ENCODE assay signal across 20 cellular contexts in the genomic region with DNA sequence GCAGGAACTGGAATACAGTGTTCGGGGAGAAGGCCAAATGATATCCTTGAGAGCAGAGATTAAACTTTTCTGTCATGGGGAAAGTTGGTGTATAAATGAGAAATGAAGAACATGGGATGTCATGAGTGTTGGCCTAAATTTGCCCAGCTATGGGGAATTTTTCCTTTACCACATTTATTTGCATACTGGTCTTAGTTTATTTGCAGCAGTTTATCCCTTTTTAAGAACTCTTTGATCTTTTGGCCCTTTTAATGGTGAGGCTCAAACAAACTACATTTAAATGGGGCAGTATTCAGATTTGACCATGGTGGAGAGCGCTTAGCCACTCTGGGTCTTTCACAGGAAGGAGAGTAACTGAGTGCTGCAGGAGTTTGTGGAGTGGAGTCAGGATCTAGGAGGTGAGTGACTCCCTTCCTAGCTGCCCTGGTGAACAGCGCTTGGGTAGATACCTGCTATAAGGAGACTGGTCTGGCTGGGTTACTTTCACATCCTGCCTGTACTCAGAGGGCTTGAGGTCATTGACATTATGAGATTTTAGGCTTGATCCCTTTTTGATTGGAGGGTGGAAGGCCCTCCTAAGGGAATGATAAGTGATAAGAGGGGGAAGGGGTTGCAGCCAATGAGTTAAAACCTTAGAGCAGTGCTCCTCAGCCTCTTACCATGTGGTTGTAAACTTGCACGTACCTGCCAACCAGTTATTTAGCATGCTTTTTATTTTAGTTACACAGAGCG. TPM values are rescaled to one million over a fixed set of nuclear protein-coding genes. Genes with fewer than 3 reads are reported as not detected.
DNase-seq lines count a peak whose midpoint lies in the region; ATAC-seq, FAIRE-seq and TF ChIP-seq lines count a peak whose summit lies in the region.
"Had no signal": no experiment of that assay in that cellular context is flagged by ENCODE, and none has a peak within 500 bp of the region (broad histone marks: within the 10 kb centered on the region; RNA-seq: fewer than 3 reads in every experiment).

No MANE protein-coding gene starts in this region.

- TF ChIP-seq RAD21 in A549 (conservative IDR thresholded peaks at IDR 0.05 in 1 of 2, IDR thresholded peaks at IDR 0.05 in 1 of 2): no peak

- H3K4me1 ChIP-seq in A549: no peaks in the 10 kb centered on the region
- peaks cover 11% of the 10 kb centered on the region for H3K4me1 ChIP-seq in CD4-positive, alpha-beta memory T cell (ENCODE audit: insufficient read depth, low read length)

- H3K4me2 ChIP-seq in A549: no peak overlapping the region
- H3K4me2 ChIP-seq: GM23338 had no signal

- ATAC-seq in A549 (peak in 1 of 2 experiments; percentile 12; a peak in 3 of 6 replicates), memory B cell (ENCODE audit: low read depth) (peak; percentile 27), HG02938 (IDR thresholded peaks at IDR 0.05; ENCODE audit: unreplicated experiment) (no peak)
- ATAC-seq: gastrocnemius medialis, GM23338, left lobe of liver had no signal

- H3K9me3 Mint-ChIP-seq in CD4-positive, alpha-beta memory T cell: peaks cover 0 to 15% (median 0%) of the 10 kb centered on the region in 8 donors
- H3K9me3 Mint-ChIP-seq in activated CD4-positive, alpha-beta memory T cell treated with anti-CD3 and anti-CD28 coated beads, Interleukin-2, amount 10 ng/mL, durations not matched to agents 7 days and 5 days: no peaks in the 10 kb centered on the region
- H3K9me3 Mint-ChIP-seq in memory B cell: no peaks in the 10 kb centered on the region
- H3K9me3 Mint-ChIP-seq: activated T-helper 1 cell treated with anti-CD3 and anti-CD28 coated beads, Interleukin-12 subunit alpha, Interleukin-12 subunit beta, Interleukin-2, Interleukin-4 antibody, amounts not matched to agents 30 ng/mL and 10 ng/mL and 1 ng/mL, durations not matched to agents 14 hours and 24 hours and 36 hours; GM23338; T-helper 2 cell treated with Interferon-gamma antibody and Interleukin-4, amounts not matched to agents 5 μg/mL and 100 μg/mL, for 36 hours had no signal

- no peak for TF ChIP-seq EP300 in A549 (IDR thresholded peaks at IDR 0.05)

- H3K27ac Mint-ChIP-seq in CD4-positive, alpha-beta memory T cell: peak overlapping the region; percentile 26 to 99 (median 67)
- H3K27ac Mint-ChIP-seq in activated CD4-positive, alpha-beta memory T cell treated with anti-CD3 and anti-CD28 coated beads, Interleukin-2, amount 10 ng/mL, durations not matched to agents 7 days and 5 days: peak overlapping the region; percentile 16
- H3K27ac Mint-ChIP-seq in memory B cell: peak overlapping the region; percentile 69
- H3K27ac Mint-ChIP-seq: GM23338 had no signal

- H3K36me3 ChIP-seq in CD4-positive, alpha-beta memory T cell (ENCODE audit: insufficient read depth, low read length): peaks cover 92% of the 10 kb centered on the region

- POLR2A ChIA-PET in A549 (lab: Yijun Ruan, JAX): no interaction called here
- POLR2A ChIA-PET in CD4-positive, alpha-beta memory T cell (lab: Charles Lee; ENCODE audit: partially characterized antibody): interaction anchor here (2.3 to 8.2 kb wide), 3 partner anchors 9 to 12 kb away, joined by 5 to 62 read pairs (median 11); a partner anchor contains a TSS
- POLR2A ChIA-PET in activated CD4-positive, alpha-beta memory T cell treated with anti-CD3 and anti-CD28 coated beads, Interleukin-2, amount 10 ng/mL, durations not matched to agents 7 days and 5 days (lab: Charles Lee): interaction anchor here (0.6 to 9.0 kb wide), 8 partner anchors 7 to 251 kb away, joined by 3 to 77 read pairs (median 3); a partner anchor contains a TSS

- TF ChIP-seq POLR2A in A549 (IDR thresholded peaks at IDR 0.05; ENCODE audit: low read length): no peak

- H3K9me3 ChIP-seq in A549: no peaks in the 10 kb centered on the region
- no peaks in the 10 kb centered on the region for H3K9me3 ChIP-seq in CD4-positive, alpha-beta memory T cell (ENCODE audit: control insufficient read depth in 1 of 2, low read length in 2 of 2)
- H3K9me3 ChIP-seq: gastrocnemius medialis had no signal

- intact Hi-C loops in CD4-positive, alpha-beta memory T cell (cut with micrococcal nuclease): no loop called here

- H3K4me1 Mint-ChIP-seq in CD4-positive, alpha-beta memory T cell: peaks cover 30 to 74% (median 52%) of the 10 kb centered on the region in 4 donors
- H3K4me1 Mint-ChIP-seq in activated CD4-positive, alpha-beta memory T cell treated with anti-CD3 and anti-CD28 coated beads, Interleukin-2, amount 10 ng/mL, durations not matched to agents 7 days and 5 days: peaks cover 71% of the 10 kb centered on the region
- H3K4me1 Mint-ChIP-seq in memory B cell: peaks cover 37% of the 10 kb centered on the region

- CTCF ChIA-PET in A549 (lab: Yijun Ruan, JAX): interaction anchor here (1.3 to 1.8 kb wide), 2 partner anchors 142 to 207 kb away, joined by 3 to 4 read pairs; a partner anchor contains a TSS
- CTCF ChIA-PET in CD4-positive, alpha-beta memory T cell (lab: Charles Lee; ENCODE audit: partially characterized antibody): interaction anchor here (1.3 kb wide), 1 partner anchor 10 kb away, joined by 4 read pairs; no protein-coding TSS in a partner anchor
- CTCF ChIA-PET in activated CD4-positive, alpha-beta memory T cell treated with anti-CD3 and anti-CD28 coated beads, Interleukin-2, amount 10 ng/mL, durations not matched to agents 7 days and 5 days (lab: Charles Lee): interaction anchor here (1.1 to 1.4 kb wide), 2 partner anchors 9 to 268 kb away, joined by 3 read pairs; no protein-coding TSS in a partner anchor

- H3K4me3 ChIP-seq in A549: no peak overlapping the region
- H3K4me3 ChIP-seq in CD4-positive, alpha-beta memory T cell (ENCODE audit: low read length in 2 of 2): no peak overlapping the region
- H3K4me3 ChIP-seq: gastrocnemius medialis, GM23338, skin epidermis had no signal

- no peaks in the 10 kb centered on the region for H3K27me3 Mint-ChIP-seq in CD4-positive, alpha-beta memory T cell
- no peaks in the 10 kb centered on the region for H3K27me3 Mint-ChIP-seq in activated CD4-positive, alpha-beta memory T cell treated with anti-CD3 and anti-CD28 coated beads, Interleukin-2, amount 10 ng/mL, durations not matched to agents 7 days and 5 days
- no peaks in the 10 kb centered on the region for H3K27me3 Mint-ChIP-seq in memory B cell

- 91% methylated on average over 5 of the region's 5 CpGs for WGBS in A549 (ENCODE audit: missing lambda C conversion rate)

- DNase-seq in A549 (ENCODE audit: low read depth in 1 of 2, low spot score in 1 of 2) (no peak), memory B cell (ENCODE audit: low spot score in 2 of 2) (no peak), HTR-8/SVneo (ENCODE audit: insufficient read length, low spot score) (no peak), GM19239 (ENCODE audit: insufficient read length, low spot score) (no peak), frontal cortex (ENCODE audit: low spot score in 2 of 2) (no peak)
- peak in 1 of 5 donors; percentile 14 for DNase-seq in CD4-positive, alpha-beta memory T cell
- DNase-seq in activated CD4-positive, alpha-beta memory T cell treated with anti-CD3 and anti-CD28 coated beads, Interleukin-2, amount 10 ng/mL, durations not matched to agents 7 days and 5 days: no peak
- DNase-seq: AML-193; gastrocnemius medialis; NCI-H524; Right ventricle myocardium superior; stimulated activated CD4-positive, alpha-beta T cell treated with anti-CD3 and anti-CD28 coated beads, Interleukin-4, amount 100 ng/mL, for 4 hours; stimulated activated CD8-positive, alpha-beta memory T cell treated with anti-CD3 and anti-CD28 coated beads, Interleukin-4, amount 100 ng/mL, for 48 hours had no signal

- FAIRE-seq in A549 (lab: Jason Lieb, UNC): no peak
- FAIRE-seq in HTR-8/SVneo (lab: Jason Lieb, UNC): no peak
- FAIRE-seq in GM19239 (lab: Jason Lieb, UNC): no peak
- no peak for FAIRE-seq in frontal cortex (lab: Jason Lieb, UNC)
- FAIRE-seq: colon had no signal

- no peak overlapping the region for H3K27ac ChIP-seq in A549
- no peak overlapping the region for H3K27ac ChIP-seq in CD4-positive, alpha-beta memory T cell (ENCODE audit: low read depth, low read length)
- H3K27ac ChIP-seq: gastrocnemius medialis, skin epidermis had no signal

- no peaks in the 10 kb centered on the region for H3K27me3 ChIP-seq in CD4-positive, alpha-beta memory T cell (ENCODE audit: insufficient read depth, low read length)
- H3K27me3 ChIP-seq: gastrocnemius medialis had no signal

- H3K36me3 Mint-ChIP-seq in CD4-positive, alpha-beta memory T cell: peaks cover 73 to 94% of the 10 kb centered on the region in 2 donors
- peaks cover 91% of the 10 kb centered on the region for H3K36me3 Mint-ChIP-seq in activated CD4-positive, alpha-beta memory T cell treated with anti-CD3 and anti-CD28 coated beads, Interleukin-2, amount 10 ng/mL, durations not matched to agents 7 days and 5 days (ENCODE audit: low read depth)
- peaks cover 50% of the 10 kb centered on the region for H3K36me3 Mint-ChIP-seq in memory B cell

- TF ChIP-seq CTCF in A549 (IDR thresholded peaks at IDR 0.05): no peak

- peak overlapping the region in 2 of 8 donors; percentile 21 to 28 for H3K4me3 Mint-ChIP-seq in CD4-positive, alpha-beta memory T cell
- H3K4me3 Mint-ChIP-seq in activated CD4-positive, alpha-beta memory T cell treated with anti-CD3 and anti-CD28 coated beads, Interleukin-2, amount 10 ng/mL, durations not matched to agents 7 days and 5 days: no peak overlapping the region
- H3K4me3 Mint-ChIP-seq in memory B cell: no peak overlapping the region
- H3K4me3 Mint-ChIP-seq: activated T-helper 1 cell treated with anti-CD3 and anti-CD28 coated beads, Interleukin-12 subunit alpha, Interleukin-12 subunit beta, Interleukin-2, Interleukin-4 antibody, amounts not matched to agents 30 ng/mL and 10 ng/mL and 1 ng/mL, durations not matched to agents 14 hours and 24 hours and 36 hours; GM23338; T-helper 2 cell treated with Interferon-gamma antibody and Interleukin-4, amounts not matched to agents 5 μg/mL and 100 μg/mL, for 36 hours had no signal

RNA-seq across cellular contexts. Expression of a gene that starts 10.7 kb away (rescaled TPM):
- polyA plus RNA-seq in A549 (2011; rRNA removed) (16.1 and 20.0 TPM in 2 replicates), A549 (2017; fragmentation: RNase III; extraction: RNeasy Plus Mini Kit Qiagen cat#74134 plus additional on column Dnase treatment) (26.4 to 32.2 TPM (median 30.1 TPM) in 3 replicates)
- 55.4 and 66.6 TPM in 2 replicates for polyA plus RNA-seq in A549 (2012; cell fraction: cytosol; rRNA removed)
- polyA plus RNA-seq in A549 (2012; cell fraction: nucleus; rRNA removed): 46.0 and 74.9 TPM in 2 replicates
- polyA minus RNA-seq in A549 (2011; rRNA and poly(A)+ RNA removed): 12.4 and 15.4 TPM in 2 replicates
- total RNA-seq in CD4-positive, alpha-beta memory T cell: 10 to 100 TPM; 25.9 to 26.6 TPM
- polyA plus RNA-seq in CD4-positive, alpha-beta memory T cell: 10 to 100 TPM; 52.4 to 60.6 TPM
- 100 to 1,000 TPM in 1 of 2 experiments, 10 to 100 TPM in 1; 96.1 to 102 TPM for total RNA-seq in activated CD4-positive, alpha-beta memory T cell treated with anti-CD3 and anti-CD28 coated beads, Interleukin-2, amount 10 ng/mL, durations not matched to agents 7 days and 5 days
- total RNA-seq in frontal cortex: 1.6 TPM

RNA-seq across cellular contexts. Expression of a gene that starts 11.9 kb away (rescaled TPM):
- polyA plus RNA-seq in A549 (2011; rRNA removed) (168 and 224 TPM in 2 replicates), A549 (2017; fragmentation: RNase III; extraction: RNeasy Plus Mini Kit Qiagen cat#74134 plus additional on column Dnase treatment) (740 to 780 TPM (median 745 TPM) in 3 replicates)
- 382 and 384 TPM in 2 replicates for polyA plus RNA-seq in A549 (2012; cell fraction: cytosol; rRNA removed)
- polyA plus RNA-seq in A549 (2012; cell fraction: nucleus; rRNA removed): 432 and 577 TPM in 2 replicates
- 161 and 177 TPM in 2 replicates for polyA minus RNA-seq in A549 (2011; rRNA and poly(A)+ RNA removed)
- 100 to 1,000 TPM; 500 to 536 TPM for total RNA-seq in CD4-positive, alpha-beta memory T cell
- 100 to 1,000 TPM in 1 of 2 donors, 10 to 100 TPM in 1; 88.1 to 163 TPM for polyA plus RNA-seq in CD4-positive, alpha-beta memory T cell
- 100 to 1,000 TPM; 386 to 397 TPM for total RNA-seq in activated CD4-positive, alpha-beta memory T cell treated with anti-CD3 and anti-CD28 coated beads, Interleukin-2, amount 10 ng/mL, durations not matched to agents 7 days and 5 days
- total RNA-seq in frontal cortex: 36.3 TPM

RNA-seq across cellular contexts. Expression of a gene that starts 22.1 kb away (rescaled TPM):
- polyA plus RNA-seq in A549 (2011; rRNA removed): not detected in 2 replicates
- not detected in 2 replicates for polyA plus RNA-seq in A549 (2012; cell fraction: cytosol; rRNA removed)
- polyA plus RNA-seq in A549 (2012; cell fraction: nucleus; rRNA removed): not detected in 2 replicates
- 0.04 TPM in 1 of 3 replicates, not detected in the others for polyA plus RNA-seq in A549 (2017; fragmentation: RNase III; extraction: RNeasy Plus Mini Kit Qiagen cat#74134 plus additional on column Dnase treatment)
- polyA minus RNA-seq in A549 (2011; rRNA and poly(A)+ RNA removed): not detected in 2 replicates
- total RNA-seq in CD4-positive, alpha-beta memory T cell: not detected
- not detected for polyA plus RNA-seq in CD4-positive, alpha-beta memory T cell
- under 1 TPM; 0.03 to 0.05 TPM for total RNA-seq in activated CD4-positive, alpha-beta memory T cell treated with anti-CD3 and anti-CD28 coated beads, Interleukin-2, amount 10 ng/mL, durations not matched to agents 7 days and 5 days
- 1.2 TPM for total RNA-seq in frontal cortex
- total RNA-seq: left lobe of liver had no signal

RNA-seq across cellular contexts. Expression of a gene that starts 25.1 kb away (rescaled TPM):
- not detected in 2 replicates for polyA plus RNA-seq in A549 (2011; rRNA removed)
- not detected in 2 replicates for polyA plus RNA-seq in A549 (2012; cell fraction: cytosol; rRNA removed)
- polyA plus RNA-seq in A549 (2012; cell fraction: nucleus; rRNA removed): not detected in 2 replicates
- not detected in 3 replicates for polyA plus RNA-seq in A549 (2017; fragmentation: RNase III; extraction: RNeasy Plus Mini Kit Qiagen cat#74134 plus additional on column Dnase treatment)
- not detected in 2 replicates for polyA minus RNA-seq in A549 (2011; rRNA and poly(A)+ RNA removed)
- total RNA-seq in CD4-positive, alpha-beta memory T cell: not detected
- not detected for polyA plus RNA-seq in CD4-positive, alpha-beta memory T cell
- not detected for total RNA-seq in activated CD4-positive, alpha-beta memory T cell treated with anti-CD3 and anti-CD28 coated beads, Interleukin-2, amount 10 ng/mL, durations not matched to agents 7 days and 5 days
- total RNA-seq in frontal cortex: 0.41 TPM
- total RNA-seq: activated T-helper 1 cell treated with anti-CD3 and anti-CD28 coated beads, Interleukin-12 subunit alpha, Interleukin-12 subunit beta, Interleukin-2, Interleukin-4 antibody, amounts not matched to agents 30 ng/mL and 10 ng/mL and 1 ng/mL, durations not matched to agents 14 hours and 24 hours and 36 hours; gastrocnemius medialis; GM23338; left lobe of liver; Right ventricle myocardium superior had no signal

RNA-seq across cellular contexts. Expression of a gene that starts 42.0 kb away (rescaled TPM):
- polyA plus RNA-seq in A549 (2011; rRNA removed) (0.41 TPM in 1 of 2 replicates, not detected in the other), A549 (2017; fragmentation: RNase III; extraction: RNeasy Plus Mini Kit Qiagen cat#74134 plus additional on column Dnase treatment) (0.55 to 0.75 TPM (median 0.55 TPM) in 3 replicates)
- polyA plus RNA-seq in A549 (2012; cell fraction: cytosol; rRNA removed): 0.32 and 0.88 TPM in 2 replicates
- polyA plus RNA-seq in A549 (2012; cell fraction: nucleus; rRNA removed): 0.53 and 1.2 TPM in 2 replicates
- 0.73 TPM in 1 of 2 replicates, not detected in the other for polyA minus RNA-seq in A549 (2011; rRNA and poly(A)+ RNA removed)
- total RNA-seq in CD4-positive, alpha-beta memory T cell: under 1 TPM; 0.33 to 0.67 TPM
- polyA plus RNA-seq in CD4-positive, alpha-beta memory T cell: under 1 TPM; 0.47 to 0.94 TPM
- under 1 TPM; 0.58 to 0.85 TPM for total RNA-seq in activated CD4-positive, alpha-beta memory T cell treated with anti-CD3 and anti-CD28 coated beads, Interleukin-2, amount 10 ng/mL, durations not matched to agents 7 days and 5 days
- total RNA-seq in frontal cortex: 1.6 TPM

Comparison
In these comparisons a context has a peak if more than half of its experiments do, and no peak if none do; other contexts are left out.
1. H3K27ac Mint-ChIP-seq: peak in every context shown above with its lines; median percentile 69 in memory B cell; 67 in CD4-positive, alpha-beta memory T cell; 16 in activated CD4-positive, alpha-beta memory T cell treated with anti-CD3 and anti-CD28 coated beads, Interleukin-2, amount 10 ng/mL, durations not matched to agents 7 days and 5 days.
2. RNA of a gene that starts 10.7 kb away (total RNA-seq): 96.1 to 102 TPM in activated CD4-positive, alpha-beta memory T cell treated with anti-CD3 and anti-CD28 coated beads, Interleukin-2, amount 10 ng/mL, durations not matched to agents 7 days and 5 days and 25.9 to 26.6 TPM in CD4-positive, alpha-beta memory T cell; 1.6 TPM in frontal cortex (single experiment); every median in the first group is over 10 times any median in the second.
3. RNA of a gene that starts 11.9 kb away (total RNA-seq): 500 to 536 TPM in CD4-positive, alpha-beta memory T cell and 386 to 397 TPM in activated CD4-positive, alpha-beta memory T cell treated with anti-CD3 and anti-CD28 coated beads, Interleukin-2, amount 10 ng/mL, durations not matched to agents 7 days and 5 days; 36.3 TPM in frontal cortex (single experiment); every median in the first group is over 10 times any median in the second.